ENCODE assay signal across 13 cellular contexts in genomic region chr1:17120962-17121837, GRCh38. TPM values are rescaled to one million over a fixed set of nuclear protein-coding genes. Genes with fewer than 3 reads are reported as not detected.
DNase-seq lines count a peak whose midpoint lies in the region; ATAC-seq and TF ChIP-seq lines count a peak whose summit lies in the region.
"Had no signal": no experiment of that assay in that cellular context is flagged by ENCODE, and none has a peak within 500 bp of the region (broad histone marks: within the 10 kb centered on the region; RNA-seq: fewer than 3 reads in every experiment).

No MANE protein-coding gene starts in this region.

- 0 out of 2 replicates have a peak overlapping the region, but pooled peaks have one; percentile 52 for H2AFZ ChIP-seq in Loucy (ENCODE audit: low read length)
- H2AFZ ChIP-seq in neural progenitor cell (replicated peaks), result peak overlapping the region; percentile 68

- no peaks in the 10 kb centered on the region for H3K9me2 ChIP-seq in Loucy (replicated peaks; ENCODE audit: low read depth, low read length)

- TF ChIP-seq POLR2A in esophagus squamous epithelium (IDR thresholded peaks at IDR 0.05), result no peak

- H3K4me1 ChIP-seq in Loucy (ENCODE audit: insufficient read depth, low read length, poor library complexity, severe bottlenecking) (peaks cover 21% of the 10 kb centered on the region), neural progenitor cell (peaks cover 20% of the 10 kb centered on the region), esophagus squamous epithelium (peaks cover 13 to 33% (median 19%) of the 10 kb centered on the region in 3 donors)

- no peak overlapping the region for H3K27ac ChIP-seq in brain microvascular endothelial cell
- no peak overlapping the region for H3K27ac ChIP-seq in neural progenitor cell
- no peak overlapping the region for H3K27ac ChIP-seq in esophagus squamous epithelium

- H4K20me1 ChIP-seq in Loucy (ENCODE audit: insufficient read depth, low read length, poor library complexity, severe bottlenecking), result no peaks in the 10 kb centered on the region
- H4K20me1 ChIP-seq in neural progenitor cell (ENCODE audit: low read depth), result no peaks in the 10 kb centered on the region

- in situ Hi-C loops in brain microvascular endothelial cell (cut with HindIII; ENCODE audit: low pct_ligation_motif_present, low sequenced_read_pairs), result no loop called here

- H3K79me2 ChIP-seq in Loucy (ENCODE audit: insufficient read depth, low read length), result no peaks in the 10 kb centered on the region
- no peaks in the 10 kb centered on the region for H3K79me2 ChIP-seq in neural progenitor cell (ENCODE audit: low read depth)

- intact Hi-C loops in CD14-positive monocyte (cut with micrococcal nuclease) (loop anchor here (5.0 to 10.0 kb wide), 3 partner anchors 64 to 284 kb away; no protein-coding TSS in a partner anchor), esophagus squamous epithelium (cut with DNase I) (loop anchor here (5.0 kb wide), 1 partner anchor 116 kb away; no protein-coding TSS in a partner anchor)

- H3K27ac Mint-ChIP-seq in CD14-positive monocyte, result peak overlapping the region in 4 of 7 donors; percentile 39 to 69 (median 57)
- peak overlapping the region; percentile 73 for H3K27ac Mint-ChIP-seq in neural progenitor cell
- H3K27ac Mint-ChIP-seq: WTC11 had no signal

- ATAC-seq in GM18909 (IDR thresholded peaks at IDR 0.05; ENCODE audit: poor library complexity, unreplicated experiment), result no peak
- ATAC-seq: WTC11 had no signal

- peaks cover 3 to 4% of the 10 kb centered on the region in 2 donors for H3K36me3 Mint-ChIP-seq in CD14-positive monocyte
- no peaks in the 10 kb centered on the region for H3K36me3 Mint-ChIP-seq in neural progenitor cell
- H3K36me3 Mint-ChIP-seq: naive B cell, WTC11 had no signal

- H3K9me3 ChIP-seq in Loucy (ENCODE audit: insufficient read depth, low read depth, low read length), result no peaks in the 10 kb centered on the region
- no peaks in the 10 kb centered on the region for H3K9me3 ChIP-seq in neural progenitor cell (ENCODE audit: low read depth)
- H3K9me3 ChIP-seq in esophagus squamous epithelium, result no peaks in the 10 kb centered on the region
- H3K9me3 ChIP-seq: Peyer's patch had no signal

- H3K4me1 Mint-ChIP-seq in CD14-positive monocyte, result peaks cover 74% of the 10 kb centered on the region
- H3K4me1 Mint-ChIP-seq in neural progenitor cell, result peaks cover 29% of the 10 kb centered on the region

- H3F3A ChIP-seq in Loucy (ENCODE audit: low read depth), result no peaks in the 10 kb centered on the region
- H3F3A ChIP-seq in neural progenitor cell (ENCODE audit: low read depth), result no peaks in the 10 kb centered on the region

- H3K9me3 Mint-ChIP-seq in CD14-positive monocyte, result peaks cover 0 to 2% (median 0%) of the 10 kb centered on the region in 7 donors
- H3K9me3 Mint-ChIP-seq in neural progenitor cell, result no peaks in the 10 kb centered on the region
- H3K9me3 Mint-ChIP-seq: naive B cell, WTC11 had no signal

- H3K36me3 ChIP-seq in Loucy (ENCODE audit: insufficient read depth, low read length) (no peaks in the 10 kb centered on the region), brain microvascular endothelial cell (replicated peaks) (no peaks in the 10 kb centered on the region), neural progenitor cell (no peaks in the 10 kb centered on the region), esophagus squamous epithelium (no peaks in the 10 kb centered on the region)
- H3K36me3 ChIP-seq: Peyer's patch had no signal

- H3K9ac ChIP-seq in Loucy (ENCODE audit: low read depth, low read length, poor library complexity, severe bottlenecking) (peak overlapping the region; percentile 10), neural progenitor cell (no peak overlapping the region)

- H3K27me3 Mint-ChIP-seq in CD14-positive monocyte (ENCODE audit: low read depth in 3 of 3) (peaks cover 2 to 5% (median 5%) of the 10 kb centered on the region in 3 donors), neural progenitor cell (ENCODE audit: insufficient read depth, low read depth) (peaks cover 34% of the 10 kb centered on the region)

- H3K27me3 ChIP-seq in Loucy (ENCODE audit: insufficient read depth, low read length, poor library complexity, severe bottlenecking) (no peaks in the 10 kb centered on the region), brain microvascular endothelial cell (replicated peaks) (peaks cover 14% of the 10 kb centered on the region), neural progenitor cell (peaks cover 37% of the 10 kb centered on the region), esophagus squamous epithelium (peaks cover 0 to 51% (median 9%) of the 10 kb centered on the region in 4 donors)

- TF ChIP-seq CTCF in CD14-positive monocyte (IDR thresholded peaks at IDR 0.05), result no peak
- TF ChIP-seq CTCF in Loucy (conservative IDR thresholded peaks at IDR 0.05; ENCODE audit: low read length), result no peak
- no peak for TF ChIP-seq CTCF in brain microvascular endothelial cell (IDR thresholded peaks at IDR 0.05; ENCODE audit: low read depth, low read length, missing control alignments)
- no peak for TF ChIP-seq CTCF in neural progenitor cell (IDR thresholded peaks at IDR 0.05)
- TF ChIP-seq CTCF in esophagus squamous epithelium (IDR thresholded peaks at IDR 0.05), result no peak

- no peak overlapping the region for H3K4me2 ChIP-seq in Loucy (ENCODE audit: low read depth, low read length, poor library complexity, severe bottlenecking)
- H3K4me2 ChIP-seq in neural progenitor cell, result peak overlapping the region; percentile 1

- H3K4me3 ChIP-seq in Loucy (ENCODE audit: low read length, poor library complexity, severe bottlenecking), result no peak overlapping the region
- H3K4me3 ChIP-seq in brain microvascular endothelial cell (ENCODE audit: low read depth, low read length), result no peak overlapping the region
- no peak overlapping the region for H3K4me3 ChIP-seq in neural progenitor cell
- H3K4me3 ChIP-seq in esophagus squamous epithelium, result no peak overlapping the region
- H3K4me3 ChIP-seq: Peyer's patch had no signal

- no peak overlapping the region for H3K4me3 Mint-ChIP-seq in CD14-positive monocyte
- H3K4me3 Mint-ChIP-seq in neural progenitor cell, result no peak overlapping the region

- no peak for DNase-seq in CD14-positive monocyte (ENCODE audit: low spot score)
- DNase-seq in brain microvascular endothelial cell, result peak; percentile 37
- DNase-seq in neural progenitor cell (ENCODE audit: low spot score), result no peak
- no peak for DNase-seq in esophagus squamous epithelium (lab: John Stamatoyannopoulos, UW)
- DNase-seq in NCI-H82 treated with DMSO at 0.1 percent for 48 hours (lab: John Stamatoyannopoulos, UW; ENCODE audit: unreplicated experiment), result no peak
- DNase-seq in activated CD8-positive, alpha-beta memory T cell treated with anti-CD3 and anti-CD28 coated beads, Interleukin-2, amount 50 U/mL, for 4 hours, result no peak
- DNase-seq: naive B cell; NCI-H1930; Peyer's patch; stimulated activated CD8-positive, alpha-beta memory T cell treated with anti-CD3 and anti-CD28 coated beads, Interleukin-4, amount 100 ng/mL, for 48 hours had no signal

- 71 to 77% methylated on average over 5 to 6 of the region's 23 CpGs for WGBS in esophagus squamous epithelium, 2 donors

RNA-seq across cellular contexts. Expression of gene PADI2, which starts 1.9 kb away (rescaled TPM):
- 10 to 100 TPM; 18.6 to 61.7 TPM for polyA plus RNA-seq in CD14-positive monocyte
- total RNA-seq in neural progenitor cell (ENCODE audit: low replicate concordance) (0.77 and 1.4 TPM in 2 replicates), esophagus squamous epithelium (1 to 10 TPM in 2 of 4 donors, under 1 TPM in 2; 0.57 to 2.1 (median 1.1) TPM)
